18 cellular contexts compared by ENCODE assay signal in genomic region chr7:114790526-114790925, GRCh38.
DNase-seq lines count a peak whose midpoint lies in the region; ATAC-seq lines count a peak whose summit lies in the region.
"Had no signal": no experiment of that assay in that cellular context is flagged by ENCODE, and none has a peak within 500 bp of the region (broad histone marks: within the 10 kb centered on the region; RNA-seq: fewer than 3 reads in every experiment).

No MANE protein-coding gene starts in this region.

- no peak for DNase-seq in activated T-cell treated with anti-CD3 and anti-CD28 coated beads, Interleukin-2, amount 50 U/mL, for 24 hours
- no peak for DNase-seq in activated T-cell treated with anti-CD3 and anti-CD28 coated beads, Interleukin-2, amount 50 U/mL, for 4 hours
- DNase-seq in activated T-helper 2 cell treated with anti-CD3 and anti-CD28 coated beads, Interferon-gamma antibody, Interleukin-2, Interleukin-4, amounts not matched to agents 10 μg/mL and 5 μg/mL and 100 μg/mL, durations not matched to agents 14 hours and 24 hours and 36 hours (ENCODE audit: low spot score): no peak
- DNase-seq in fibroblast of gingiva (ENCODE audit: low read depth) (peak; percentile 23), epidermal melanocyte (ENCODE audit: insufficient read length, low spot score) (no peak), Right ventricle myocardium inferior (ENCODE audit: missing footprints) (no peak)
- DNase-seq: CD8-positive, alpha-beta memory T cell; DMS79 treated with DMSO at 0.1 percent for 48 hours; GOT3; MV-4-11; NCI-H1417 treated with DMSO at 0.1 percent for 48 hours; NCI-H2029; NCI-H510A; NCI-H774 had no signal

- peaks cover 7% of the 10 kb centered on the region for H3K9me3 Mint-ChIP-seq in activated T-cell treated with anti-CD3 and anti-CD28 coated beads, Interleukin-2, amount 50 U/mL, for 24 hours
- peaks cover 3% of the 10 kb centered on the region for H3K9me3 Mint-ChIP-seq in activated T-cell treated with anti-CD3 and anti-CD28 coated beads, Interleukin-2, amount 50 U/mL, for 4 hours
- peaks cover 16% of the 10 kb centered on the region for H3K9me3 Mint-ChIP-seq in activated T-helper 2 cell treated with anti-CD3 and anti-CD28 coated beads, Interferon-gamma antibody, Interleukin-2, Interleukin-4, amounts not matched to agents 10 μg/mL and 5 μg/mL and 100 μg/mL, durations not matched to agents 14 hours and 24 hours and 36 hours
- H3K9me3 Mint-ChIP-seq: CD8-positive, alpha-beta memory T cell had no signal

- no peak overlapping the region for H3K4me3 Mint-ChIP-seq in activated T-cell treated with anti-CD3 and anti-CD28 coated beads, Interleukin-2, amount 50 U/mL, for 24 hours
- no peak overlapping the region for H3K4me3 Mint-ChIP-seq in activated T-cell treated with anti-CD3 and anti-CD28 coated beads, Interleukin-2, amount 50 U/mL, for 4 hours
- H3K4me3 Mint-ChIP-seq in activated T-helper 2 cell treated with anti-CD3 and anti-CD28 coated beads, Interferon-gamma antibody, Interleukin-2, Interleukin-4, amounts not matched to agents 10 μg/mL and 5 μg/mL and 100 μg/mL, durations not matched to agents 14 hours and 24 hours and 36 hours (ENCODE audit: low read depth): no peak overlapping the region
- H3K4me3 Mint-ChIP-seq: CD8-positive, alpha-beta memory T cell had no signal

- H3K4me2 ChIP-seq in skeletal muscle satellite cell (ENCODE audit: low read length): peak overlapping the region; percentile 19
- H3K4me2 ChIP-seq: BLaER1 treated with 17β-estradiol and CSF1 and Interleukin-3, amounts not matched to agents 10 nM and 100 nM had no signal

- H3K27me3 ChIP-seq in skeletal muscle satellite cell (ENCODE audit: control insufficient read depth, insufficient read depth, low read length): no peaks in the 10 kb centered on the region
- H3K27me3 ChIP-seq: BLaER1 treated with 17β-estradiol and CSF1 and Interleukin-3, amounts not matched to agents 10 nM and 100 nM had no signal

- H3K4me1 ChIP-seq in skeletal muscle satellite cell (ENCODE audit: control insufficient read depth, insufficient read depth, low read length): peaks cover 26% of the 10 kb centered on the region

- peaks cover 69% of the 10 kb centered on the region for H3K4me1 Mint-ChIP-seq in activated T-cell treated with anti-CD3 and anti-CD28 coated beads, Interleukin-2, amount 50 U/mL, for 24 hours (ENCODE audit: low read depth)
- peaks cover 26% of the 10 kb centered on the region for H3K4me1 Mint-ChIP-seq in activated T-cell treated with anti-CD3 and anti-CD28 coated beads, Interleukin-2, amount 50 U/mL, for 4 hours (ENCODE audit: low read depth)
- peaks cover 62% of the 10 kb centered on the region for H3K4me1 Mint-ChIP-seq in activated T-helper 2 cell treated with anti-CD3 and anti-CD28 coated beads, Interferon-gamma antibody, Interleukin-2, Interleukin-4, amounts not matched to agents 10 μg/mL and 5 μg/mL and 100 μg/mL, durations not matched to agents 14 hours and 24 hours and 36 hours (ENCODE audit: low read depth)

- no peaks in the 10 kb centered on the region for H3K36me3 ChIP-seq in skeletal muscle satellite cell (ENCODE audit: insufficient read depth, low read length)
- H3K36me3 ChIP-seq: BLaER1 treated with 17β-estradiol and CSF1 and Interleukin-3, amounts not matched to agents 10 nM and 100 nM had no signal

- no peak overlapping the region for H3K4me3 ChIP-seq in skeletal muscle satellite cell (ENCODE audit: low read length)
- H3K4me3 ChIP-seq: BLaER1 treated with 17β-estradiol and CSF1 and Interleukin-3, amounts not matched to agents 10 nM and 100 nM; K562 had no signal

- ATAC-seq in activated T-cell treated with anti-CD3 and anti-CD28 coated beads, Interleukin-2, amount 50 U/mL, for 4 hours: no peak
- ATAC-seq in HG03439 (IDR thresholded peaks at IDR 0.05; ENCODE audit: unreplicated experiment): no peak
- no peak for ATAC-seq in Right ventricle myocardium inferior
- ATAC-seq: K562 had no signal

- no peaks in the 10 kb centered on the region for H3K9me3 ChIP-seq in skeletal muscle satellite cell (replicated peaks; ENCODE audit: low read length)
- H3K9me3 ChIP-seq: BLaER1 treated with 17β-estradiol and CSF1 and Interleukin-3, amounts not matched to agents 10 nM and 100 nM had no signal

- H3K9ac ChIP-seq in skeletal muscle satellite cell (ENCODE audit: low read depth, low read length): no peak overlapping the region
- H3K9ac ChIP-seq: BLaER1 treated with 17β-estradiol and CSF1 and Interleukin-3, amounts not matched to agents 10 nM and 100 nM had no signal

- H3K27ac Mint-ChIP-seq in activated T-cell treated with anti-CD3 and anti-CD28 coated beads, Interleukin-2, amount 50 U/mL, for 24 hours: peak overlapping the region; percentile 87
- H3K27ac Mint-ChIP-seq in activated T-helper 2 cell treated with anti-CD3 and anti-CD28 coated beads, Interferon-gamma antibody, Interleukin-2, Interleukin-4, amounts not matched to agents 10 μg/mL and 5 μg/mL and 100 μg/mL, durations not matched to agents 14 hours and 24 hours and 36 hours: peak overlapping the region; percentile 85
- H3K27ac Mint-ChIP-seq: CD8-positive, alpha-beta memory T cell had no signal

- peaks cover 9% of the 10 kb centered on the region for H3K27me3 Mint-ChIP-seq in activated T-cell treated with anti-CD3 and anti-CD28 coated beads, Interleukin-2, amount 50 U/mL, for 24 hours
- H3K27me3 Mint-ChIP-seq in activated T-cell treated with anti-CD3 and anti-CD28 coated beads, Interleukin-2, amount 50 U/mL, for 4 hours (ENCODE audit: low read depth): peaks cover 6% of the 10 kb centered on the region
- no peaks in the 10 kb centered on the region for H3K27me3 Mint-ChIP-seq in activated T-helper 2 cell treated with anti-CD3 and anti-CD28 coated beads, Interferon-gamma antibody, Interleukin-2, Interleukin-4, amounts not matched to agents 10 μg/mL and 5 μg/mL and 100 μg/mL, durations not matched to agents 14 hours and 24 hours and 36 hours (ENCODE audit: low read depth)

- peaks cover 2% of the 10 kb centered on the region for H3K36me3 Mint-ChIP-seq in activated T-cell treated with anti-CD3 and anti-CD28 coated beads, Interleukin-2, amount 50 U/mL, for 24 hours (ENCODE audit: low read depth)
- no peaks in the 10 kb centered on the region for H3K36me3 Mint-ChIP-seq in activated T-cell treated with anti-CD3 and anti-CD28 coated beads, Interleukin-2, amount 50 U/mL, for 4 hours (ENCODE audit: insufficient read depth)
- H3K36me3 Mint-ChIP-seq in activated T-helper 2 cell treated with anti-CD3 and anti-CD28 coated beads, Interferon-gamma antibody, Interleukin-2, Interleukin-4, amounts not matched to agents 10 μg/mL and 5 μg/mL and 100 μg/mL, durations not matched to agents 14 hours and 24 hours and 36 hours (ENCODE audit: low read depth): peaks cover 10% of the 10 kb centered on the region
- H3K36me3 Mint-ChIP-seq: CD8-positive, alpha-beta memory T cell had no signal

- intact Hi-C loops in activated T-helper 2 cell treated with anti-CD3 and anti-CD28 coated beads, Interferon-gamma antibody, Interleukin-2, Interleukin-4, amounts not matched to agents 10 μg/mL and 5 μg/mL and 100 μg/mL, durations not matched to agents 14 hours and 24 hours and 36 hours (cut with micrococcal nuclease): loop anchor here (1.0 to 2.0 kb wide), 2 partner anchors 9 to 72 kb away; no protein-coding TSS in a partner anchor
- intact Hi-C loops in Right ventricle myocardium inferior (cut with DNase I): no loop called here
